ENCODE assay signal across 8 cellular contexts in genomic region chr20:34824861-34825529, GRCh38. TPM values are rescaled to one million over a fixed set of nuclear protein-coding genes. Genes with fewer than 3 reads are reported as not detected.
DNase-seq lines count a peak whose midpoint lies in the region; ATAC-seq and TF ChIP-seq lines count a peak whose summit lies in the region.

No MANE protein-coding gene starts in this region.

- H3K27me3 Mint-ChIP-seq in CD8-positive, alpha-beta memory T cell: peaks cover 0 to 3% of the 10 kb centered on the region in 2 donors
- peaks cover 6% of the 10 kb centered on the region for H3K27me3 Mint-ChIP-seq in glutamatergic neuron (ENCODE audit: unreplicated experiment)

- H3K9me3 ChIP-seq in CD8-positive, alpha-beta memory T cell (ENCODE audit: low read length): no peaks in the 10 kb centered on the region
- H3K9me3 ChIP-seq in SK-N-MC (ENCODE audit: low read depth, low read length): no peaks in the 10 kb centered on the region
- no peaks in the 10 kb centered on the region for H3K9me3 ChIP-seq in osteoblast (ENCODE audit: low read depth, low read length)
- H3K9me3 ChIP-seq in thoracic aorta: no peaks in the 10 kb centered on the region

- H3K36me3 ChIP-seq in CD8-positive, alpha-beta memory T cell (ENCODE audit: insufficient read depth, low read length): no peaks in the 10 kb centered on the region
- H3K36me3 ChIP-seq in SK-N-MC (ENCODE audit: insufficient read depth, low read length): 0 out of 2 replicates have a peak, but pooled peaks cover 7% of the 10 kb centered on the region
- no peaks in the 10 kb centered on the region for H3K36me3 ChIP-seq in osteoblast (ENCODE audit: insufficient read depth, low read length)
- H3K36me3 ChIP-seq in thoracic aorta: no peaks in the 10 kb centered on the region

- H3K9me3 Mint-ChIP-seq in CD8-positive, alpha-beta memory T cell: no peaks in the 10 kb centered on the region
- H3K9me3 Mint-ChIP-seq in glutamatergic neuron (ENCODE audit: unreplicated experiment): peaks cover 12% of the 10 kb centered on the region

- peaks cover 45% of the 10 kb centered on the region for H4K20me1 ChIP-seq in osteoblast (ENCODE audit: insufficient read depth, low read length)

- H3K36me3 Mint-ChIP-seq in CD8-positive, alpha-beta memory T cell: peaks cover 0 to 13% (median 9%) of the 10 kb centered on the region in 3 donors
- H3K36me3 Mint-ChIP-seq in glutamatergic neuron (ENCODE audit: unreplicated experiment): peaks cover 6% of the 10 kb centered on the region

- CTCF ChIA-PET in CD8-positive, alpha-beta memory T cell (lab: Charles Lee): interaction anchor here (0.6 to 1.4 kb wide), 5 partner anchors 10 to 55 kb away, joined by 3 to 4 read pairs (median 3); no protein-coding TSS in a partner anchor

- DNase-seq in CD8-positive, alpha-beta memory T cell: peak; percentile 60 to 79 (median 64)
- DNase-seq in HS-27A (ENCODE audit: low read depth): peak; percentile 20
- no peak for DNase-seq in SK-N-MC (ENCODE audit: low read depth, low spot score)
- DNase-seq in activated naive CD4-positive, alpha-beta T cell treated with anti-CD3 and anti-CD28 coated beads, Interleukin-2, amount 50 U/mL, for 16 hours: peak; percentile 76
- DNase-seq in glutamatergic neuron: peak; percentile 81
- peak; percentile 92 for DNase-seq in osteoblast (ENCODE audit: insufficient read length, low spot score, missing footprints)
- DNase-seq in thoracic aorta (ENCODE audit: low spot score): peak; percentile 18

- H3K27me3 ChIP-seq in CD8-positive, alpha-beta memory T cell (ENCODE audit: insufficient read depth, low read length, poor library complexity, severe bottlenecking): no peaks in the 10 kb centered on the region
- H3K27me3 ChIP-seq in osteoblast (ENCODE audit: insufficient read depth, low read length) (peaks cover under 1% of the 10 kb centered on the region), thoracic aorta (replicated peaks; ENCODE audit: insufficient read depth) (no peaks in the 10 kb centered on the region)

- H3K27ac Mint-ChIP-seq in CD8-positive, alpha-beta memory T cell: peak overlapping the region; percentile 91 to 99 (median 96)
- H3K27ac Mint-ChIP-seq in glutamatergic neuron (ENCODE audit: unreplicated experiment): peak overlapping the region; percentile 94

- POLR2A ChIA-PET in CD8-positive, alpha-beta memory T cell (lab: Charles Lee): interaction anchor here (1.3 to 1.4 kb wide), 2 partner anchors 11 to 453 kb away, joined by 3 to 4 read pairs; partner anchors contain the start of gene MMP24OS

- TF ChIP-seq CTCF in glutamatergic neuron (IDR thresholded peaks at IDR 0.05; ENCODE audit: partially characterized antibody, unreplicated experiment) (no peak), osteoblast (IDR thresholded peaks at IDR 0.05; ENCODE audit: extremely low read depth, low read depth, low read length) (no peak), thoracic aorta (IDR thresholded peaks at IDR 0.05) (no peak)

- H3K4me2 ChIP-seq in osteoblast (ENCODE audit: insufficient read depth, low read length): peak overlapping the region; percentile 99

- H3K27ac ChIP-seq in CD8-positive, alpha-beta memory T cell (ENCODE audit: low read depth, low read length): peak overlapping the region; percentile 84
- H3K27ac ChIP-seq in SK-N-MC: peak overlapping the region; percentile 2; the same call in 1 of the 2 replicates
- peak overlapping the region; percentile 79 for H3K27ac ChIP-seq in osteoblast (ENCODE audit: low read depth, low read length)
- peak overlapping the region; percentile 74 to 76 for H3K27ac ChIP-seq in thoracic aorta

- H3K4me1 Mint-ChIP-seq in CD8-positive, alpha-beta memory T cell: peaks cover 38 to 48% (median 46%) of the 10 kb centered on the region in 3 donors
- peaks cover 10% of the 10 kb centered on the region for H3K4me1 Mint-ChIP-seq in glutamatergic neuron (ENCODE audit: low read depth, unreplicated experiment)

- peak overlapping the region; percentile 69 for H3K4me3 ChIP-seq in CD8-positive, alpha-beta memory T cell (ENCODE audit: low read length)
- peak overlapping the region; percentile 83 for H3K4me3 ChIP-seq in SK-N-MC
- H3K4me3 ChIP-seq in osteoblast (ENCODE audit: insufficient read depth, low read length): peak overlapping the region; percentile 99
- peak overlapping the region; percentile 89 for H3K4me3 ChIP-seq in thoracic aorta

- H3K9ac ChIP-seq in SK-N-MC (ENCODE audit: insufficient read length): peak overlapping the region; percentile 91

- H2AFZ ChIP-seq in osteoblast (ENCODE audit: low read length): peak overlapping the region; percentile 93

- ATAC-seq in GM19463 (IDR thresholded peaks at IDR 0.05; ENCODE audit: unreplicated experiment) (peak; percentile 81), thoracic aorta (ENCODE audit: insufficient number of reproducible peaks, low FRiP score, low read depth) (peak; percentile 44)

- peaks cover 51% of the 10 kb centered on the region for H3K79me2 ChIP-seq in osteoblast (ENCODE audit: insufficient read depth, low read length)

- peaks cover 29% of the 10 kb centered on the region for H3K4me1 ChIP-seq in CD8-positive, alpha-beta memory T cell (ENCODE audit: insufficient read depth, low read length)
- H3K4me1 ChIP-seq in osteoblast (ENCODE audit: insufficient read depth, low read length) (peaks cover 14% of the 10 kb centered on the region), thoracic aorta (ENCODE audit: control insufficient read depth in 1 of 2, low read depth in 2 of 2) (peaks cover 16 to 33% of the 10 kb centered on the region in 2 donors)

- peak overlapping the region; percentile 92 to 100 (median 96) for H3K4me3 Mint-ChIP-seq in CD8-positive, alpha-beta memory T cell
- H3K4me3 Mint-ChIP-seq in glutamatergic neuron (ENCODE audit: unreplicated experiment): peak overlapping the region; percentile 100

RNA-seq across cellular contexts. Expression of gene NCOA6, which starts 0.5 kb away (rescaled TPM):
- total RNA-seq in CD8-positive, alpha-beta memory T cell: 10 to 100 TPM; 22.7 to 23.1 TPM
- polyA plus RNA-seq in CD8-positive, alpha-beta memory T cell: 11.4 TPM
- total RNA-seq in glutamatergic neuron (ENCODE audit: unreplicated experiment): 45.6 TPM
- total RNA-seq in osteoblast: 8.7 and 10.6 TPM in 2 replicates
- 10 to 100 TPM; 14.8 to 21.4 TPM for total RNA-seq in thoracic aorta

RNA-seq across cellular contexts. Expression of gene GGT7, which starts 47.7 kb away (rescaled TPM):
- 1 to 10 TPM; 8.2 to 10.0 TPM for total RNA-seq in CD8-positive, alpha-beta memory T cell
- 1.7 TPM for polyA plus RNA-seq in CD8-positive, alpha-beta memory T cell
- total RNA-seq in glutamatergic neuron (ENCODE audit: unreplicated experiment): 81.9 TPM
- total RNA-seq in osteoblast: 10.0 and 12.7 TPM in 2 replicates
- 10 to 100 TPM; 22.2 to 41.4 TPM for total RNA-seq in thoracic aorta

RNA-seq across cellular contexts. Expression of gene ACSS2, which starts 51.4 kb away (rescaled TPM):
- 1 to 10 TPM; 6.0 to 7.2 TPM for total RNA-seq in CD8-positive, alpha-beta memory T cell
- polyA plus RNA-seq in CD8-positive, alpha-beta memory T cell: 5.3 TPM
- total RNA-seq in glutamatergic neuron (ENCODE audit: unreplicated experiment) (53.3 TPM), osteoblast (76.4 and 88.4 TPM in 2 replicates), thoracic aorta (10 to 100 TPM; 65.9 to 95.4 TPM)

Comparison
In these comparisons a context has a peak if more than half of its experiments do, and no peak if none do; other contexts are left out.
1. H3K27ac ChIP-seq: peak in every context shown above with its lines; median percentile 84 in CD8-positive, alpha-beta memory T cell; 79 in osteoblast; 75 in thoracic aorta; 2 in SK-N-MC.